1 cellular context compared by ENCODE assay signal in the genomic region with DNA sequence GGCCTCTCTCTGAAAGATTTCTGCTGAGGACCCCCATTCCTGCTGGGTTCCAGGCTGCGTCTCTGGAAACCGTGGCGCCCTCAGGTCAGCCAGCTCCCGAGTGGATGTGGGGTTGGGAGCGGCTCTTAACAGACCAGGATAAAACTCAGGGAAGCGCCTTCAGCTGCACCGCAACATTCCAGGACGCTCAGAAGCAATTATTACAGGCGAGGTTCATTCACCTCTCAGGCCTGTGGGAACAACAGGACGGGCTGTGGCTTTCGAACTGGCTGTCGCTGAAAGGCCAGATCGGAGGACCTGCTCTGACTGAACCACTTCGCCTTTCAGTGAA.
TF ChIP-seq lines count a peak whose summit lies in the region.

No MANE protein-coding gene starts in this region.

TF ChIP-seq in HepG2, 621 proteins besides CTCF, POLR2A, EP300 and RAD21 (continued from another document):
- TF ChIP-seq, protein P1, sequence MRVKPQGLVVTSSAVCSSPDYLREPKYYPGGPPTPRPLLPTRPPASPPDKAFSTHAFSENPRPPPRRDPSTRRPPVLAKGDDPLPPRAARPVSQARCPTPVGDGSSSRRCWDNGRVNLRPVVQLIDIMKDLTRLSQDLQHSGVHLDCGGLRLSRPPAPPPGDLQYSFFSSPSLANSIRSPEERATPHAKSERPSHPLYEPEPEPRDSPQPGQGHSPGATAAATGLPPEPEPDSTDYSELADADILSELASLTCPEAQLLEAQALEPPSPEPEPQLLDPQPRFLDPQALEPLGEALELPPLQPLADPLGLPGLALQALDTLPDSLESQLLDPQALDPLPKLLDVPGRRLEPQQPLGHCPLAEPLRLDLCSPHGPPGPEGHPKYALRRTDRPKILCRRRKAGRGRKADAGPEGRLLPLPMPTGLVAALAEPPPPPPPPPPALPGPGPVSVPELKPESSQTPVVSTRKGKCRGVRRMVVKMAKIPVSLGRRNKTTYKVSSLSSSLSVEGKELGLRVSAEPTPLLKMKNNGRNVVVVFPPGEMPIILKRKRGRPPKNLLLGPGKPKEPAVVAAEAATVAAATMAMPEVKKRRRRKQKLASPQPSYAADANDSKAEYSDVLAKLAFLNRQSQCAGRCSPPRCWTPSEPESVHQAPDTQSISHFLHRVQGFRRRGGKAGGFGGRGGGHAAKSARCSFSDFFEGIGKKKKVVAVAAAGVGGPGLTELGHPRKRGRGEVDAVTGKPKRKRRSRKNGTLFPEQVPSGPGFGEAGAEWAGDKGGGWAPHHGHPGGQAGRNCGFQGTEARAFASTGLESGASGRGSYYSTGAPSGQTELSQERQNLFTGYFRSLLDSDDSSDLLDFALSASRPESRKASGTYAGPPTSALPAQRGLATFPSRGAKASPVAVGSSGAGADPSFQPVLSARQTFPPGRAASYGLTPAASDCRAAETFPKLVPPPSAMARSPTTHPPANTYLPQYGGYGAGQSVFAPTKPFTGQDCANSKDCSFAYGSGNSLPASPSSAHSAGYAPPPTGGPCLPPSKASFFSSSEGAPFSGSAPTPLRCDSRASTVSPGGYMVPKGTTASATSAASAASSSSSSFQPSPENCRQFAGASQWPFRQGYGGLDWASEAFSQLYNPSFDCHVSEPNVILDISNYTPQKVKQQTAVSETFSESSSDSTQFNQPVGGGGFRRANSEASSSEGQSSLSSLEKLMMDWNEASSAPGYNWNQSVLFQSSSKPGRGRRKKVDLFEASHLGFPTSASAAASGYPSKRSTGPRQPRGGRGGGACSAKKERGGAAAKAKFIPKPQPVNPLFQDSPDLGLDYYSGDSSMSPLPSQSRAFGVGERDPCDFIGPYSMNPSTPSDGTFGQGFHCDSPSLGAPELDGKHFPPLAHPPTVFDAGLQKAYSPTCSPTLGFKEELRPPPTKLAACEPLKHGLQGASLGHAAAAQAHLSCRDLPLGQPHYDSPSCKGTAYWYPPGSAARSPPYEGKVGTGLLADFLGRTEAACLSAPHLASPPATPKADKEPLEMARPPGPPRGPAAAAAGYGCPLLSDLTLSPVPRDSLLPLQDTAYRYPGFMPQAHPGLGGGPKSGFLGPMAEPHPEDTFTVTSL (CRISPR knock-in tag; IDR thresholded peaks at IDR 0.05; ENCODE audit: borderline replicate concordance): 0 out of 2 replicates have a peak, but pooled peaks have one; percentile 62
- TF ChIP-seq ZNF670 (CRISPR knock-in tag; IDR thresholded peaks at IDR 0.05; ENCODE audit: borderline replicate concordance) (0 out of 2 replicates have a peak, but pooled peaks have one; percentile 29), SNAPC4 (CRISPR knock-in tag; IDR thresholded peaks at IDR 0.05) (0 out of 2 replicates have a peak, but pooled peaks have one; percentile 29), ZNF816 (CRISPR knock-in tag; IDR thresholded peaks at IDR 0.05; ENCODE audit: borderline replicate concordance) (peak; percentile 40; the same call in 1 of the 2 replicates), ZNF44 (CRISPR knock-in tag; IDR thresholded peaks at IDR 0.05) (0 out of 2 replicates have a peak, but pooled peaks have one; percentile 73), GFI1 (CRISPR knock-in tag; IDR thresholded peaks at IDR 0.05; ENCODE audit: borderline replicate concordance) (no peak), ZNF282 (IDR thresholded peaks at IDR 0.05; ENCODE audit: partially characterized antibody) (no peak), PRDM4 (CRISPR knock-in tag; IDR thresholded peaks at IDR 0.05; ENCODE audit: borderline replicate concordance) (0 out of 2 replicates have a peak, but pooled peaks have one; percentile 12)
- TF ChIP-seq, protein P2, sequence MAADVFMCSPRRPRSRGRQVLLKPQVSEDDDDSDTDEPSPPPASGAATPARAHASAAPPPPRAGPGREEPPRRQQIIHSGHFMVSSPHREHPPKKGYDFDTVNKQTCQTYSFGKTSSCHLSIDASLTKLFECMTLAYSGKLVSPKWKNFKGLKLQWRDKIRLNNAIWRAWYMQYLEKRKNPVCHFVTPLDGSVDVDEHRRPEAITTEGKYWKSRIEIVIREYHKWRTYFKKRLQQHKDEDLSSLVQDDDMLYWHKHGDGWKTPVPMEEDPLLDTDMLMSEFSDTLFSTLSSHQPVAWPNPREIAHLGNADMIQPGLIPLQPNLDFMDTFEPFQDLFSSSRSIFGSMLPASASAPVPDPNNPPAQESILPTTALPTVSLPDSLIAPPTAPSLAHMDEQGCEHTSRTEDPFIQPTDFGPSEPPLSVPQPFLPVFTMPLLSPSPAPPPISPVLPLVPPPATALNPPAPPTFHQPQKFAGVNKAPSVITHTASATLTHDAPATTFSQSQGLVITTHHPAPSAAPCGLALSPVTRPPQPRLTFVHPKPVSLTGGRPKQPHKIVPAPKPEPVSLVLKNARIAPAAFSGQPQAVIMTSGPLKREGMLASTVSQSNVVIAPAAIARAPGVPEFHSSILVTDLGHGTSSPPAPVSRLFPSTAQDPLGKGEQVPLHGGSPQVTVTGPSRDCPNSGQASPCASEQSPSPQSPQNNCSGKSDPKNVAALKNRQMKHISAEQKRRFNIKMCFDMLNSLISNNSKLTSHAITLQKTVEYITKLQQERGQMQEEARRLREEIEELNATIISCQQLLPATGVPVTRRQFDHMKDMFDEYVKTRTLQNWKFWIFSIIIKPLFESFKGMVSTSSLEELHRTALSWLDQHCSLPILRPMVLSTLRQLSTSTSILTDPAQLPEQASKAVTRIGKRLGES (CRISPR knock-in tag; IDR thresholded peaks at IDR 0.05; ENCODE audit: borderline replicate concordance): no peak
